Comparison of ENCODE assay signal across 11 cellular contexts in genomic region chr11:44681698-44682097, GRCh38. TPM values are rescaled to one million over a fixed set of nuclear protein-coding genes. Genes with fewer than 3 reads are reported as not detected.
A peak's percentile ranks its signal among the peaks of the same experiment; 100 is the strongest.
DNase-seq lines count a peak whose midpoint lies in the region; ATAC-seq and TF ChIP-seq lines count a peak whose summit lies in the region.
"Had no signal": no experiment of that assay in that cellular context is flagged by ENCODE, and none has a peak within 500 bp of the region (broad histone marks: within the 10 kb centered on the region; RNA-seq: fewer than 3 reads in every experiment).

No MANE protein-coding gene starts in this region.

- H3K36me3 ChIP-seq in PC-9 (ENCODE audit: low read depth): no peaks in the 10 kb centered on the region
- H3K36me3 ChIP-seq in mammary epithelial cell (ENCODE audit: insufficient read depth, low read length): no peaks in the 10 kb centered on the region
- H3K36me3 ChIP-seq: heart right ventricle had no signal

- H3K4me3 Mint-ChIP-seq in activated CD4-positive, alpha-beta T cell treated with anti-CD3 and anti-CD28 coated beads for 36 hours: no peak overlapping the region
- no peak overlapping the region for H3K4me3 Mint-ChIP-seq in stimulated activated memory B cell treated with anti-CD40 and anti-IgM and Interleukin-4, amounts not matched to agents 10 μg/mL and 1 μg/mL and 100 μg/mL, for 72 hours
- H3K4me3 Mint-ChIP-seq: brain had no signal

- H3K27me3 ChIP-seq in PC-9 (ENCODE audit: insufficient read depth, low read depth): peaks cover 12% of the 10 kb centered on the region
- no peaks in the 10 kb centered on the region for H3K27me3 ChIP-seq in mammary epithelial cell (ENCODE audit: insufficient read depth, low read length)
- H3K27me3 ChIP-seq: heart right ventricle had no signal

- TF ChIP-seq CTCF in PC-9 (conservative IDR thresholded peaks at IDR 0.05) (no peak), mammary epithelial cell (conservative IDR thresholded peaks at IDR 0.05 in 1 of 2, IDR thresholded peaks at IDR 0.05 in 1 of 2; ENCODE audit: extremely low read depth in 1 of 2, insufficient read depth in 1 of 2, low read depth in 1 of 2, low read length in 2 of 2) (no peak)

- H3F3A ChIP-seq in PC-9 (ENCODE audit: insufficient read depth, low read depth): no peaks in the 10 kb centered on the region

- H3K9me2 ChIP-seq in PC-9 (ENCODE audit: insufficient read depth): no peaks in the 10 kb centered on the region

- no peak overlapping the region for H3K4me3 ChIP-seq in PC-9
- no peak overlapping the region for H3K4me3 ChIP-seq in mammary epithelial cell (replicated peaks in 1 of 3; ENCODE audit: insufficient read depth in 1 of 3, low read depth in 2 of 3, low read length in 3 of 3)
- H3K4me3 ChIP-seq: heart right ventricle had no signal

- CTCF ChIA-PET in activated CD4-positive, alpha-beta T cell treated with anti-CD3 and anti-CD28 coated beads for 36 hours (lab: Charles Lee): interaction anchor here (0.6 kb wide), 2 partner anchors 8 to 49 kb away, joined by 3 to 4 read pairs; no protein-coding TSS in a partner anchor
- CTCF ChIA-PET in PC-9 (lab: Charles Lee) (no interaction called here), mammary epithelial cell (lab: Charles Lee; ENCODE audit: low non-redundant PET) (no interaction called here)

- no peak overlapping the region for H3K9ac ChIP-seq in mammary epithelial cell (ENCODE audit: insufficient read depth, low read length)

- H3K4me1 Mint-ChIP-seq in activated CD4-positive, alpha-beta T cell treated with anti-CD3 and anti-CD28 coated beads for 36 hours: peaks cover 32% of the 10 kb centered on the region
- H3K4me1 Mint-ChIP-seq in stimulated activated memory B cell treated with anti-CD40 and anti-IgM and Interleukin-4, amounts not matched to agents 10 μg/mL and 1 μg/mL and 100 μg/mL, for 72 hours: peaks cover 9% of the 10 kb centered on the region

- WGBS in mammary epithelial cell (ENCODE audit: low coverage, missing lambda C conversion rate): 100% methylated on average over 2 of the region's 2 CpGs

- no peak overlapping the region for H3K27ac ChIP-seq in PC-9
- peak overlapping the region; percentile 55 for H3K27ac ChIP-seq in mammary epithelial cell (ENCODE audit: insufficient read depth, low read depth, low read length)
- H3K27ac ChIP-seq: VCaP had no signal

- H3K27me3 Mint-ChIP-seq in activated CD4-positive, alpha-beta T cell treated with anti-CD3 and anti-CD28 coated beads for 36 hours: peaks cover 2% of the 10 kb centered on the region
- H3K27me3 Mint-ChIP-seq in stimulated activated memory B cell treated with anti-CD40 and anti-IgM and Interleukin-4, amounts not matched to agents 10 μg/mL and 1 μg/mL and 100 μg/mL, for 72 hours: peaks cover 46% of the 10 kb centered on the region

- H4K20me1 ChIP-seq in PC-9 (ENCODE audit: insufficient read depth) (no peaks in the 10 kb centered on the region), mammary epithelial cell (ENCODE audit: insufficient read depth, low read length) (no peaks in the 10 kb centered on the region)

- H2AFZ ChIP-seq in PC-9 (no peak overlapping the region), mammary epithelial cell (ENCODE audit: low read depth, low read length) (peak overlapping the region; percentile 93)

- peak overlapping the region; percentile 16 for H3K27ac Mint-ChIP-seq in activated CD4-positive, alpha-beta T cell treated with anti-CD3 and anti-CD28 coated beads for 36 hours
- H3K27ac Mint-ChIP-seq in stimulated activated memory B cell treated with anti-CD40 and anti-IgM and Interleukin-4, amounts not matched to agents 10 μg/mL and 1 μg/mL and 100 μg/mL, for 72 hours: no peak overlapping the region
- H3K27ac Mint-ChIP-seq: brain had no signal

- H3K4me1 ChIP-seq in PC-9 (replicated peaks; ENCODE audit: insufficient read depth): peaks cover 9% of the 10 kb centered on the region
- peaks cover 14% of the 10 kb centered on the region for H3K4me1 ChIP-seq in mammary epithelial cell (ENCODE audit: insufficient read depth, low read length)

- H3K36me3 Mint-ChIP-seq in activated CD4-positive, alpha-beta T cell treated with anti-CD3 and anti-CD28 coated beads for 36 hours (ENCODE audit: low read depth): no peaks in the 10 kb centered on the region
- no peaks in the 10 kb centered on the region for H3K36me3 Mint-ChIP-seq in stimulated activated memory B cell treated with anti-CD40 and anti-IgM and Interleukin-4, amounts not matched to agents 10 μg/mL and 1 μg/mL and 100 μg/mL, for 72 hours
- H3K36me3 Mint-ChIP-seq: brain had no signal

- H3K9me3 Mint-ChIP-seq in activated CD4-positive, alpha-beta T cell treated with anti-CD3 and anti-CD28 coated beads for 36 hours (ENCODE audit: low read depth): no peaks in the 10 kb centered on the region
- H3K9me3 Mint-ChIP-seq in stimulated activated memory B cell treated with anti-CD40 and anti-IgM and Interleukin-4, amounts not matched to agents 10 μg/mL and 1 μg/mL and 100 μg/mL, for 72 hours: peaks cover 7% of the 10 kb centered on the region

- DNase-seq in activated CD4-positive, alpha-beta T cell treated with anti-CD3 and anti-CD28 coated beads for 36 hours: no peak
- no peak for DNase-seq in activated CD4-positive, alpha-beta T cell treated with anti-CD3 and anti-CD28 coated beads for 48 hours
- DNase-seq in PC-9 (peak in 1 of 2 experiments; percentile 54), mammary epithelial cell (peak; percentile 13), pulmonary artery endothelial cell (ENCODE audit: low read depth, low spot score) (peak; percentile 62)
- DNase-seq: heart right ventricle had no signal

- intact Hi-C loops in activated CD4-positive, alpha-beta T cell treated with anti-CD3 and anti-CD28 coated beads for 36 hours (cut with DNase I, micrococcal nuclease): no loop called here
- intact Hi-C loops in PC-9 (cut with micrococcal nuclease; ENCODE audit: unreplicated experiment) (no loop called here), mammary epithelial cell (cut with micrococcal nuclease) (no loop called here)

- H3K9me3 ChIP-seq in PC-9 (ENCODE audit: insufficient read depth, low read depth) (no peaks in the 10 kb centered on the region), mammary epithelial cell (replicated peaks; ENCODE audit: insufficient read depth, low read length) (no peaks in the 10 kb centered on the region)
- H3K9me3 ChIP-seq: heart right ventricle had no signal

- POLR2A ChIA-PET in activated CD4-positive, alpha-beta T cell treated with anti-CD3 and anti-CD28 coated beads for 36 hours (lab: Charles Lee): no interaction called here
- POLR2A ChIA-PET in PC-9 (lab: Charles Lee; ENCODE audit: unreplicated experiment): no interaction called here

- dilution Hi-C loops in mammary epithelial cell (cut with HindIII; ENCODE audit: low sequenced_read_pairs): no loop called here

- H3K79me2 ChIP-seq in PC-9 (ENCODE audit: low read depth) (no peaks in the 10 kb centered on the region), mammary epithelial cell (ENCODE audit: insufficient read depth, low read length) (no peaks in the 10 kb centered on the region)

- BruUV-seq in PC-9 (replicated peaks; lab: Mats Ljungman, UMichigan) (no TSS peak), mammary epithelial cell (replicated peaks; lab: Mats Ljungman, UMichigan) (no TSS peak)

- in situ Hi-C loops in mammary epithelial cell (cut with MboI; ENCODE audit: low sequenced_read_pairs in 2 of 2): no loop called here

- ATAC-seq in activated CD4-positive, alpha-beta T cell treated with anti-CD3 and anti-CD28 coated beads for 36 hours: no peak
- no peak for ATAC-seq in GM18861 (IDR thresholded peaks at IDR 0.05; ENCODE audit: unreplicated experiment)
- ATAC-seq in stimulated activated memory B cell treated with anti-CD40 and anti-IgM and Interleukin-4, amounts not matched to agents 10 μg/mL and 1 μg/mL and 100 μg/mL, for 72 hours: no peak
- no peak for ATAC-seq in HG02852 (IDR thresholded peaks at IDR 0.05; ENCODE audit: unreplicated experiment)

- H3K4me2 ChIP-seq in PC-9 (peak overlapping the region; percentile 30), mammary epithelial cell (ENCODE audit: insufficient read depth, low read depth, low read length) (peak overlapping the region; percentile 68)

RNA-seq across cellular contexts. Expression of gene TSPAN18, which starts 45.1 kb away (rescaled TPM):
- total RNA-seq in activated CD4-positive, alpha-beta T cell treated with anti-CD3 and anti-CD28 coated beads for 36 hours: 1 to 10 TPM; 1.4 to 2.3 TPM
- total RNA-seq in PC-9 (2021): not detected in 2 replicates
- not detected for total RNA-seq in mammary epithelial cell
- 0.08 TPM for polyA plus RNA-seq in mammary epithelial cell
- 5.0 TPM for polyA minus RNA-seq in mammary epithelial cell
- 11.1 and 11.5 TPM in 2 replicates for total RNA-seq in pulmonary artery endothelial cell

Comparison
In these comparisons a context has a peak if more than half of its experiments do, and no peak if none do; other contexts are left out.
1. DNase-seq: peak in mammary epithelial cell (single experiment) and pulmonary artery endothelial cell (single experiment); none in activated CD4-positive, alpha-beta T cell treated with anti-CD3 and anti-CD28 coated beads for 36 hours (single experiment) and activated CD4-positive, alpha-beta T cell treated with anti-CD3 and anti-CD28 coated beads for 48 hours (single experiment).